Comparison of ENCODE assay signal across 8 cellular contexts in genomic region chr10:62732841-62733653, GRCh38.
DNase-seq lines count a peak whose midpoint lies in the region; ATAC-seq, FAIRE-seq and TF ChIP-seq lines count a peak whose summit lies in the region.

No MANE protein-coding gene starts in this region.

- H3K9me3 Mint-ChIP-seq in activated CD4-positive, alpha-beta memory T cell treated with anti-CD3 and anti-CD28 coated beads for 36 hours, result no peaks in the 10 kb centered on the region

- CTCF ChIA-PET in activated CD4-positive, alpha-beta memory T cell treated with anti-CD3 and anti-CD28 coated beads for 36 hours (lab: Charles Lee), result interaction anchor here (1.0 to 3.2 kb wide), 10 partner anchors 9 to 241 kb away, joined by 3 to 18 read pairs (median 6); partner anchors contain the start of gene EGR2

- H3K27me3 Mint-ChIP-seq in activated CD4-positive, alpha-beta memory T cell treated with anti-CD3 and anti-CD28 coated beads for 36 hours, result peaks cover 3% of the 10 kb centered on the region

- H3K9me1 ChIP-seq in keratinocyte (ENCODE audit: control insufficient read depth, extremely low read depth, insufficient read depth, low read length), result no peaks in the 10 kb centered on the region

- ATAC-seq in GM19468 (IDR thresholded peaks at IDR 0.05; ENCODE audit: extremely low read depth, unreplicated experiment) (peak; percentile 42), HG03521 (IDR thresholded peaks at IDR 0.05; ENCODE audit: unreplicated experiment) (peak; percentile 76)

- intact Hi-C loops in activated CD4-positive, alpha-beta memory T cell treated with anti-CD3 and anti-CD28 coated beads for 36 hours (cut with micrococcal nuclease), result loop anchor here (1.0 to 10.0 kb wide), 15 partner anchors 16 to 678 kb away; partner anchors contain the start of genes EGR2 and NRBF2

- FAIRE-seq in keratinocyte (lab: Jason Lieb, UNC), result peak; percentile 98

- no peak overlapping the region for H3K27ac Mint-ChIP-seq in activated CD4-positive, alpha-beta memory T cell treated with anti-CD3 and anti-CD28 coated beads for 36 hours

- no peak overlapping the region for H3K4me3 ChIP-seq in keratinocyte (ENCODE audit: control insufficient read depth in 2 of 3, extremely low read depth in 1 of 3, insufficient read depth in 2 of 3, low read depth in 1 of 3, low read length in 3 of 3)

- no peak overlapping the region for H2AFZ ChIP-seq in keratinocyte (ENCODE audit: control insufficient read depth, low read length)

- DNase-seq in AG20443 (ENCODE audit: low spot score) (peak; percentile 30), keratinocyte (ENCODE audit: low read depth, low spot score) (peak; percentile 25), globus pallidus (ENCODE audit: low spot score) (no peak), NCI-H2196 treated with DMSO at 0.1 percent for 48 hours (lab: John Stamatoyannopoulos, UW; ENCODE audit: unreplicated experiment) (no peak), pons (ENCODE audit: low spot score) (no peak)
- DNase-seq in activated CD4-positive, alpha-beta memory T cell treated with anti-CD3 and anti-CD28 coated beads for 36 hours, result peak; percentile 71

- no peaks in the 10 kb centered on the region for H3K36me3 ChIP-seq in keratinocyte (ENCODE audit: control insufficient read depth in 2 of 2, extremely low read depth in 1 of 2, insufficient read depth in 2 of 2, low read length in 2 of 2)

- H3K4me3 Mint-ChIP-seq in activated CD4-positive, alpha-beta memory T cell treated with anti-CD3 and anti-CD28 coated beads for 36 hours, result no peak overlapping the region

- no peak overlapping the region for H3K27ac ChIP-seq in keratinocyte (ENCODE audit: control insufficient read depth, insufficient read depth, low read length)

- dilution Hi-C loops in keratinocyte (cut with MboI; ENCODE audit: extremely low pct_ligation_motif_present, low sequenced_read_pairs), result no loop called here

- H3K79me2 ChIP-seq in keratinocyte (ENCODE audit: control insufficient read depth, insufficient read depth, low read length), result no peaks in the 10 kb centered on the region

- no peaks in the 10 kb centered on the region for H3K9me3 ChIP-seq in keratinocyte (ENCODE audit: control insufficient read depth, low read depth, low read length)

- H3K9ac ChIP-seq in keratinocyte (ENCODE audit: control insufficient read depth, extremely low read depth, insufficient read depth, low read length), result no peak overlapping the region

- H3K4me1 ChIP-seq in keratinocyte (ENCODE audit: control insufficient read depth, extremely low read depth, insufficient read depth, low read length), result peaks cover 26% of the 10 kb centered on the region

- no peaks in the 10 kb centered on the region for H4K20me1 ChIP-seq in keratinocyte (ENCODE audit: control insufficient read depth, extremely low read depth, insufficient read depth, low read length)

- TF ChIP-seq CTCF in keratinocyte (optimal IDR thresholded peaks at IDR 0.05 in 1 of 3, IDR thresholded peaks at IDR 0.05 in 1 of 3, conservative IDR thresholded peaks at IDR 0.05 in 1 of 3; ENCODE audit: extremely low read depth in 1 of 3, insufficient read depth in 2 of 3, low read length in 3 of 3), result no peak

- no peaks in the 10 kb centered on the region for H3K36me3 Mint-ChIP-seq in activated CD4-positive, alpha-beta memory T cell treated with anti-CD3 and anti-CD28 coated beads for 36 hours

- H3K4me2 ChIP-seq in keratinocyte (ENCODE audit: control insufficient read depth, extremely low read depth, insufficient read depth, low read depth, low read length), result peak overlapping the region; percentile 27

- peaks cover 6% of the 10 kb centered on the region for H3K27me3 ChIP-seq in keratinocyte (ENCODE audit: control insufficient read depth, extremely low read depth, insufficient read depth, low read length)

- H3K4me1 Mint-ChIP-seq in activated CD4-positive, alpha-beta memory T cell treated with anti-CD3 and anti-CD28 coated beads for 36 hours (ENCODE audit: low read depth), result peaks cover 19% of the 10 kb centered on the region

- POLR2A ChIA-PET in activated CD4-positive, alpha-beta memory T cell treated with anti-CD3 and anti-CD28 coated beads for 36 hours (lab: Charles Lee), result interaction anchor here (0.7 to 3.4 kb wide), 11 partner anchors 8 to 95 kb away, joined by 3 to 25 read pairs (median 9); partner anchors contain the start of gene EGR2

Comparison
In these comparisons a context has a peak if more than half of its experiments do, and no peak if none do; other contexts are left out.
1. DNase-seq: peak in AG20443 (single experiment), activated CD4-positive, alpha-beta memory T cell treated with anti-CD3 and anti-CD28 coated beads for 36 hours (single experiment) and keratinocyte (single experiment); none in globus pallidus (single experiment), NCI-H2196 treated with DMSO at 0.1 percent for 48 hours (single experiment) and pons (single experiment).